11 cellular contexts compared by ENCODE assay signal in genomic region chr11:119335655-119336543, GRCh38. TPM values are rescaled to one million over a fixed set of nuclear protein-coding genes. Genes with fewer than 3 reads are reported as not detected.
A peak's percentile ranks its signal among the peaks of the same experiment; 100 is the strongest.
DNase-seq lines count a peak whose midpoint lies in the region; ATAC-seq and TF ChIP-seq lines count a peak whose summit lies in the region.
"Had no signal": no experiment of that assay in that cellular context is flagged by ENCODE, and none has a peak within 500 bp of the region (broad histone marks: within the 10 kb centered on the region; RNA-seq: fewer than 3 reads in every experiment).

No MANE protein-coding gene starts in this region.

- peak overlapping the region; percentile 90 for H3K27ac ChIP-seq in left ventricle myocardium inferior (replicated peaks)
- H3K27ac ChIP-seq in heart right ventricle, result peak overlapping the region in 1 of 10 donors; percentile 48
- H3K27ac ChIP-seq in liver (ENCODE audit: low read depth in 1 of 2, low read length in 2 of 2), result peak overlapping the region in 1 of 2 donors; percentile 75

- H3K27ac Mint-ChIP-seq in activated naive CD8-positive, alpha-beta T cell, result no peak overlapping the region

- intact Hi-C loops in left ventricle myocardium inferior (cut with micrococcal nuclease), result no loop called here
- intact Hi-C loops in heart right ventricle (cut with DNase I), result loop anchor here in 3 of 10 donors (5.0 to 10.0 kb wide), 2 partner anchors 36 to 131 kb away; partner anchors contain the start of gene CBL (in 1 of the 3)

- H3K4me3 Mint-ChIP-seq in activated naive CD8-positive, alpha-beta T cell, result peak overlapping the region; percentile 99

- WGBS in heart right ventricle, 2 donors, result 77 to 80% methylated on average over 30 of the region's 30 CpGs
- WGBS in liver, result 74% methylated on average over 30 of the region's 30 CpGs

- no peak for DNase-seq in left ventricle myocardium inferior
- DNase-seq in heart right ventricle, result no peak
- no peak for DNase-seq in GF-D8 (lab: John Stamatoyannopoulos, UW)
- no peak for DNase-seq in NCI-H2196 (lab: John Stamatoyannopoulos, UW; ENCODE audit: unreplicated experiment)
- DNase-seq in NCI-H1417 (lab: John Stamatoyannopoulos, UW), result no peak
- DNase-seq: activated CD4-positive, CD25-positive, alpha-beta regulatory T cell; NCI-H1436 treated with DMSO at 0.1 percent for 48 hours had no signal

- H3K9me3 ChIP-seq in left ventricle myocardium inferior (replicated peaks) (no peaks in the 10 kb centered on the region), heart right ventricle (no peaks in the 10 kb centered on the region), liver (ENCODE audit: control insufficient read depth in 4 of 4, low read length in 3 of 4) (no peaks in the 10 kb centered on the region)

- no peak overlapping the region for H3K9ac ChIP-seq in liver (ENCODE audit: low read depth in 1 of 2, low read length in 2 of 2)

- no peaks in the 10 kb centered on the region for H3K9me3 Mint-ChIP-seq in activated naive CD8-positive, alpha-beta T cell (ENCODE audit: low read depth)

- peaks cover 33% of the 10 kb centered on the region for H3K4me1 Mint-ChIP-seq in activated naive CD8-positive, alpha-beta T cell (ENCODE audit: low read depth)

- peaks cover 6% of the 10 kb centered on the region for H3K27me3 Mint-ChIP-seq in activated naive CD8-positive, alpha-beta T cell

- H3K36me3 ChIP-seq in left ventricle myocardium inferior (peaks cover 5% of the 10 kb centered on the region), heart right ventricle (peaks cover 0 to 23% (median 8%) of the 10 kb centered on the region in 9 donors), liver (ENCODE audit: control insufficient read depth in 4 of 4, insufficient read depth in 3 of 4, low read depth in 1 of 4, low read length in 3 of 4) (no peaks in the 10 kb centered on the region)

- H3K4me1 ChIP-seq in left ventricle myocardium inferior (peaks cover 71% of the 10 kb centered on the region), heart right ventricle (peaks cover 15 to 62% (median 47%) of the 10 kb centered on the region in 9 donors), liver (ENCODE audit: control insufficient read depth in 4 of 4, insufficient read depth in 4 of 4, low read length in 3 of 4) (peaks cover 13 to 42% (median 23%) of the 10 kb centered on the region in 4 donors)

- TF ChIP-seq CTCF in left ventricle myocardium inferior (IDR thresholded peaks at IDR 0.05; ENCODE audit: borderline replicate concordance), result no peak
- no peak for TF ChIP-seq CTCF in heart right ventricle (IDR thresholded peaks at IDR 0.05)
- TF ChIP-seq CTCF in liver (IDR thresholded peaks at IDR 0.05; ENCODE audit: low read depth, low read length, missing input control), result no peak

- H3K36me3 Mint-ChIP-seq in activated naive CD8-positive, alpha-beta T cell, result no peaks in the 10 kb centered on the region

- no peak for TF ChIP-seq RAD21 in liver (IDR thresholded peaks at IDR 0.05)

- ATAC-seq in heart right ventricle (no peak), HG03354 (IDR thresholded peaks at IDR 0.05; ENCODE audit: poor library complexity, severe bottlenecking, unreplicated experiment) (no peak)

- H3K4me3 ChIP-seq in left ventricle myocardium inferior, result peak overlapping the region; percentile 97
- peak overlapping the region in 3 of 10 donors; percentile 87 to 99 (median 88) for H3K4me3 ChIP-seq in heart right ventricle
- no peak overlapping the region for H3K4me3 ChIP-seq in liver (ENCODE audit: low read depth in 1 of 3, low read length in 3 of 3)

- H3K27me3 ChIP-seq in left ventricle myocardium inferior (ENCODE audit: low read depth) (no peaks in the 10 kb centered on the region), heart right ventricle (peaks cover 0 to 24% (median 0%) of the 10 kb centered on the region in 7 donors), liver (ENCODE audit: control insufficient read depth in 4 of 4, insufficient read depth in 4 of 4, low read length in 3 of 4) (peaks cover 0 to 2% (median 0%) of the 10 kb centered on the region in 4 donors)

TF ChIP-seq in liver, 16 proteins besides CTCF, POLR2A, EP300 and RAD21:
- peak in 1 of 2 donors; percentile 56 for TF ChIP-seq RXRA (IDR thresholded peaks at IDR 0.05)
- TF ChIP-seq ATF3 (IDR thresholded peaks at IDR 0.05), result no peak
- no peak for TF ChIP-seq HNF4G (IDR thresholded peaks at IDR 0.05)
- peak; percentile 66 for TF ChIP-seq SP1 (IDR thresholded peaks at IDR 0.05)
- TF ChIP-seq YY1 (IDR thresholded peaks at IDR 0.05), result peak; percentile 68
- TF ChIP-seq REST (IDR thresholded peaks at IDR 0.05), result no peak
- peak; percentile 63 to 79 for TF ChIP-seq HNF4A (conservative IDR thresholded peaks at IDR 0.05)

RNA-seq across cellular contexts. Expression of gene RNF26, which starts 1.6 kb away (rescaled TPM):
- total RNA-seq in left ventricle myocardium inferior (14.0 TPM), heart right ventricle (10 to 100 TPM; 11.1 to 17.6 (median 13.4) TPM), liver (1 to 10 TPM; 6.3 to 9.2 TPM)
- polyA plus RNA-seq in heart right ventricle (10 to 100 TPM in 1 of 2 donors, 1 to 10 TPM in 1; 6.4 to 13.2 TPM), liver (10 to 100 TPM; 13.0 to 19.1 TPM)

RNA-seq across cellular contexts. Expression of gene C1QTNF5, which starts 4.8 kb away (rescaled TPM):
- total RNA-seq in left ventricle myocardium inferior, result 14.4 TPM
- total RNA-seq in heart right ventricle, result 10 to 100 TPM; 11.4 to 25.1 (median 19.9) TPM
- 10 to 100 TPM; 32.8 to 35.7 TPM for polyA plus RNA-seq in heart right ventricle
- total RNA-seq in liver, result 1 to 10 TPM; 2.2 to 4.4 TPM
- polyA plus RNA-seq in liver, result 1 to 10 TPM; 1.9 to 6.4 TPM

RNA-seq across cellular contexts. Expression of gene MFRP, which starts 10.6 kb away (rescaled TPM):
- not detected for total RNA-seq in left ventricle myocardium inferior
- total RNA-seq in heart right ventricle, result not detected
- polyA plus RNA-seq in heart right ventricle, result under 1 TPM in 1 of 2 donors, not detected in 1; 0.04 TPM
- total RNA-seq in liver, result not detected
- polyA plus RNA-seq in liver, result not detected
- total RNA-seq: Daoy had no signal

RNA-seq across cellular contexts. Expression of gene MCAM, which starts 19.0 kb away (rescaled TPM):
- 59.2 TPM for total RNA-seq in left ventricle myocardium inferior
- total RNA-seq in heart right ventricle, result 100 to 1,000 TPM in 4 of 10 donors, 10 to 100 TPM in 6; 37.8 to 136 (median 96.9) TPM
- 10 to 100 TPM; 35.8 to 97.5 TPM for polyA plus RNA-seq in heart right ventricle
- 10 to 100 TPM in 1 of 2 donors, 1 to 10 TPM in 1; 8.4 to 49.6 TPM for total RNA-seq in liver
- polyA plus RNA-seq in liver, result 10 to 100 TPM in 1 of 2 donors, 1 to 10 TPM in 1; 2.2 to 10.3 TPM

RNA-seq across cellular contexts. Expression of gene USP2, which starts 45.6 kb away (rescaled TPM):
- 135 TPM for total RNA-seq in left ventricle myocardium inferior
- total RNA-seq in heart right ventricle, result 100 to 1,000 TPM in 9 of 10 donors, 10 to 100 TPM in 1; 87.0 to 183 (median 136) TPM
- polyA plus RNA-seq in heart right ventricle, result 10 to 100 TPM; 42.0 to 64.9 TPM
- total RNA-seq in liver, result 1 to 10 TPM in 1 of 2 donors, under 1 TPM in 1; 0.65 to 4.4 TPM
- 1 to 10 TPM; 2.0 to 2.2 TPM for polyA plus RNA-seq in liver
